ENCODE assay signal across 12 cellular contexts in the genomic region with DNA sequence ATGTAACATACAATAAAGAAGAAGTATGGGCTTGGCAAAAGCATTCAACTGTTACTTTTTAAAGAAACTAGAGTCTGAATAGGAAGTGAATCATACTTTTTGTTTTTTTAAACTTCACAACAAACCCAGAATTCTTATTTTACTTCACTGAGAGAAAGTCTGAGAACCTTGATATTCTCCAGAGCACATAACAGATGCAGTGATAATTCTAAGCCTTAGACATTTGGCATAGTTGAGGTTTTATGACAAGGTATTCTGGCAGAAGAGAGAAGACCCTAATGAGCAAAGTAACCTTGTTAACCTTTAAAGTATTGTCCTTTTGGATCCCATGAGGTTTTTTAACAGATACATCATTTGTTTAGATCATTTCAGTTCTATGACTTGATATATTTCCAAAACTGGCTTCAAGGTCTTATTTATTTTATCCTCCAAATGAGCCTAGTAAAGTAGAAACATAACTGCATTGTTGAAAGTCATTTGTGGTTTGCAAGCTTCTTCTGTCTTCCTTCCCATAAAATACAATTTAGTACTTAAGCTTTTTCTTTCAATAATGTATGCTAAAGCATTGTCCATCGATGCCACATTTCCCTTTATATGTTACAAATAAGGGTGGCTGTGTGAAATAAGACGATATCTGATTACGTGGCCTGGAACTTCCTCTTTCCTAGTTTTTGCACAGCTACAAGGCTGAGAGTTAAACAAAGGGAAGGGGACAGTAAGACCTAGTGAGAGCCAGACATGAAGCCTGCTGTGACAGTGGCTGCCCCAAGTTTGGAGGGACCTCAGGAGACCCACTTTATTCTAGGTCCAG.
DNase-seq lines count a peak whose midpoint lies in the region; TF ChIP-seq lines count a peak whose summit lies in the region.
"Had no signal": no experiment of that assay in that cellular context is flagged by ENCODE, and none has a peak within 500 bp of the region (broad histone marks: within the 10 kb centered on the region; RNA-seq: fewer than 3 reads in every experiment).

No MANE protein-coding gene starts in this region.

- TF ChIP-seq CTCF in fibroblast of villous mesenchyme (IDR thresholded peaks at IDR 0.05; ENCODE audit: insufficient read depth, low read depth, low read length): no peak

- H3K4me3 ChIP-seq in SJSA1 (no peak overlapping the region), fibroblast of villous mesenchyme (ENCODE audit: low read depth, low read length) (no peak overlapping the region), urinary bladder (ENCODE audit: low read depth, low read length) (no peak overlapping the region)
- H3K4me3 ChIP-seq: ovary had no signal

- 21% methylated on average over 3 of the region's 3 CpGs for WGBS in urinary bladder

- H3K27me3 ChIP-seq in SJSA1 (replicated peaks): no peaks in the 10 kb centered on the region
- H3K27me3 ChIP-seq: ovary had no signal

- H3K36me3 ChIP-seq in SJSA1 (no peaks in the 10 kb centered on the region), urinary bladder (ENCODE audit: insufficient read depth) (no peaks in the 10 kb centered on the region)
- H3K36me3 ChIP-seq: ovary had no signal

- H3K4me1 ChIP-seq in SJSA1 (replicated peaks) (peaks cover 29% of the 10 kb centered on the region), urinary bladder (ENCODE audit: insufficient read depth) (no peaks in the 10 kb centered on the region)

- H3K27ac ChIP-seq in SJSA1: peak overlapping the region; percentile 66
- H3K27ac ChIP-seq in urinary bladder (ENCODE audit: low read depth): peak overlapping the region; percentile 10
- H3K27ac ChIP-seq: 22Rv1, ovary, VCaP had no signal

- no peaks in the 10 kb centered on the region for H3K9me3 ChIP-seq in SJSA1 (replicated peaks)
- H3K9me3 ChIP-seq: ovary had no signal

- DNase-seq in DMS79 treated with DMSO at 0.1 percent for 48 hours (lab: John Stamatoyannopoulos, UW) (peak; percentile 32), DMS79 (lab: John Stamatoyannopoulos, UW) (no peak), SJSA1 (ENCODE audit: low read depth in 1 of 2, low spot score in 2 of 2) (peak in 1 of 2 experiments; percentile 77), fibroblast of villous mesenchyme (ENCODE audit: low read depth) (peak; percentile 89), NCI-H526 (lab: John Stamatoyannopoulos, UW) (no peak), COR-L47 (lab: John Stamatoyannopoulos, UW) (no peak)
- no peak for DNase-seq in activated CD4-positive, alpha-beta T cell treated with anti-CD3 and anti-CD28 coated beads, Interleukin-2, amount 50 U/mL, for 1 hour
- DNase-seq: activated naive CD8-positive, alpha-beta T cell treated with anti-CD3 and anti-CD28 coated beads, Interleukin-2, amount 10 ng/mL, durations not matched to agents 7 days and 5 days; ovary had no signal

Comparison
In these comparisons a context has a peak if more than half of its experiments do, and no peak if none do; other contexts are left out.
1. DNase-seq: peak in DMS79 treated with DMSO at 0.1 percent for 48 hours (single experiment) and fibroblast of villous mesenchyme (single experiment); none in DMS79 (single experiment), NCI-H526 (0 of 2), activated CD4-positive, alpha-beta T cell treated with anti-CD3 and anti-CD28 coated beads, Interleukin-2, amount 50 U/mL, for 1 hour (single experiment) and COR-L47 (single experiment).